34 cellular contexts compared by ENCODE assay signal in genomic region chr6:27911953-27912446, GRCh38. TPM values are rescaled to one million over a fixed set of nuclear protein-coding genes. Genes with fewer than 3 reads are reported as not detected.
"Had no signal": no experiment of that assay in that cellular context is flagged by ENCODE, and none has a peak within 500 bp of the region (broad histone marks: within the 10 kb centered on the region; RNA-seq: fewer than 3 reads in every experiment).

TSS of gene OR2B2 (minus strand) at chr6:27912396. CDS start at chr6:27912319, 77 bp downstream.

- DNase-seq: islet precursor cell; left ventricle myocardium inferior; midbrain; mucosa of descending colon; naive thymus-derived CD4-positive, alpha-beta T cell; ovary; posterior cingulate gyrus; retina; right cardiac atrium; sigmoid colon; small intestine; spleen; stimulated activated CD4-positive, alpha-beta T cell treated with anti-CD3 and anti-CD28 coated beads, Interleukin-4, amount 100 ng/mL, for 24 hours; stimulated activated naive CD4-positive, alpha-beta T cell; tibial artery; trophoblast cell; upper lobe of right lung had no signal

- H3K9me3 Mint-ChIP-seq: memory B cell; naive thymus-derived CD4-positive, alpha-beta T cell; natural killer cell treated with Interleukin-12 subunit alpha and Interleukin-12 subunit beta and Interleukin-15 and Interleukin-18, amount 100 ng/mL, for 72 hours; stimulated activated effector memory CD8-positive, alpha-beta T cell treated with anti-CD3 and anti-CD28 coated beads, Interleukin-12 subunit alpha, Interleukin-12 subunit beta, amount 100 ng/mL, for 72 hours; stimulated activated naive CD8-positive, alpha-beta T cell treated with anti-CD3 and anti-CD28 coated beads, Interleukin-15, Interleukin-2, amounts not matched to agents 100 ng/mL and 50 ng/mL, for 24 hours had no signal

- ATAC-seq: mucosa of descending colon; naive thymus-derived CD4-positive, alpha-beta T cell; natural killer cell treated with Interleukin-12 subunit alpha and Interleukin-12 subunit beta and Interleukin-15 and Interleukin-18, amount 100 ng/mL, for 72 hours; right cardiac atrium; stimulated activated effector memory CD8-positive, alpha-beta T cell treated with anti-CD3 and anti-CD28 coated beads, Interleukin-12 subunit alpha, Interleukin-12 subunit beta, amount 100 ng/mL, for 72 hours; upper lobe of right lung had no signal

- H3K9me3 ChIP-seq: left ventricle myocardium inferior, mucosa of descending colon, ovary, prostate gland, sigmoid colon, spleen, suprapubic skin, thoracic aorta, tibial artery, upper lobe of right lung had no signal

- H3K36me3 Mint-ChIP-seq: memory B cell; naive thymus-derived CD4-positive, alpha-beta T cell; natural killer cell treated with Interleukin-12 subunit alpha and Interleukin-12 subunit beta and Interleukin-15 and Interleukin-18, amount 100 ng/mL, for 72 hours; stimulated activated effector memory CD8-positive, alpha-beta T cell treated with anti-CD3 and anti-CD28 coated beads, Interleukin-12 subunit alpha, Interleukin-12 subunit beta, amount 100 ng/mL, for 72 hours had no signal

- FAIRE-seq: small intestine, urothelium cell line had no signal

- H3K4me1 ChIP-seq: left ventricle myocardium inferior, prostate gland, sigmoid colon, spleen, suprapubic skin, tibial artery, upper lobe of right lung had no signal

- H3K79me2 ChIP-seq: hepatocyte had no signal

- H3K27ac ChIP-seq: hepatocyte, left ventricle myocardium inferior, ovary, prostate gland, sigmoid colon, spleen, suprapubic skin, thoracic aorta, tibial artery, upper lobe of right lung had no signal

- H3K4me1 Mint-ChIP-seq: memory B cell; naive thymus-derived CD4-positive, alpha-beta T cell; stimulated activated effector memory CD8-positive, alpha-beta T cell treated with anti-CD3 and anti-CD28 coated beads, Interleukin-12 subunit alpha, Interleukin-12 subunit beta, amount 100 ng/mL, for 72 hours had no signal

- H3K27me3 ChIP-seq: hepatocyte, ovary, sigmoid colon, spleen, upper lobe of right lung had no signal

- H3K4me3 Mint-ChIP-seq: memory B cell; naive thymus-derived CD4-positive, alpha-beta T cell; natural killer cell treated with Interleukin-12 subunit alpha and Interleukin-12 subunit beta and Interleukin-15 and Interleukin-18, amount 100 ng/mL, for 72 hours; stimulated activated effector memory CD8-positive, alpha-beta T cell treated with anti-CD3 and anti-CD28 coated beads, Interleukin-12 subunit alpha, Interleukin-12 subunit beta, amount 100 ng/mL, for 72 hours; stimulated activated naive CD8-positive, alpha-beta T cell treated with anti-CD3 and anti-CD28 coated beads, Interleukin-15, Interleukin-2, amounts not matched to agents 100 ng/mL and 50 ng/mL, for 24 hours had no signal

- H3K4me3 ChIP-seq: hepatocyte, left ventricle myocardium inferior, lung, mucosa of descending colon, ovary, prostate gland, sigmoid colon, spleen, suprapubic skin, thoracic aorta, tibial artery, upper lobe of right lung had no signal

- H3K4me2 ChIP-seq: hepatocyte had no signal

- H3K27ac Mint-ChIP-seq: memory B cell; naive thymus-derived CD4-positive, alpha-beta T cell; natural killer cell treated with Interleukin-12 subunit alpha and Interleukin-12 subunit beta and Interleukin-15 and Interleukin-18, amount 100 ng/mL, for 72 hours; stimulated activated effector memory CD8-positive, alpha-beta T cell treated with anti-CD3 and anti-CD28 coated beads, Interleukin-12 subunit alpha, Interleukin-12 subunit beta, amount 100 ng/mL, for 72 hours; stimulated activated naive CD8-positive, alpha-beta T cell treated with anti-CD3 and anti-CD28 coated beads, Interleukin-15, Interleukin-2, amounts not matched to agents 100 ng/mL and 50 ng/mL, for 24 hours had no signal

- H3K36me3 ChIP-seq: left ventricle myocardium inferior, ovary, prostate gland, sigmoid colon, spleen, suprapubic skin, thoracic aorta, tibial artery, upper lobe of right lung had no signal

- H2AFZ ChIP-seq: hepatocyte had no signal

RNA-seq across cellular contexts. Expression of gene OR2B2, which starts in this region (rescaled TPM):
- total RNA-seq: hepatocyte; kidney epithelial cell; left ventricle myocardium inferior; lower leg skin; lung; mesenteric fat pad; mucosa of descending colon; myocyte; naive thymus-derived CD4-positive, alpha-beta T cell; natural killer cell treated with Interleukin-12 subunit alpha and Interleukin-12 subunit beta and Interleukin-15 and Interleukin-18, amount 100 ng/mL, for 72 hours; omental fat pad; ovary; prostate gland; right cardiac atrium; sigmoid colon; spleen; subcutaneous adipose tissue; suprapubic skin; thoracic aorta; upper lobe of right lung had no signal
- polyA plus RNA-seq: hepatocyte; lung; naive thymus-derived CD4-positive, alpha-beta T cell; neural cell; ovary; right cardiac atrium; sigmoid colon; small intestine; spleen had no signal
